In genomic region chr2:96291751-96292150, GRCh38 we compare ENCODE assay signal across 12 cellular contexts. TPM values are rescaled to one million over a fixed set of nuclear protein-coding genes. Genes with fewer than 3 reads are reported as not detected.
DNase-seq lines count a peak whose midpoint lies in the region; ATAC-seq and TF ChIP-seq lines count a peak whose summit lies in the region.
"Had no signal": no experiment of that assay in that cellular context is flagged by ENCODE, and none has a peak within 500 bp of the region (broad histone marks: within the 10 kb centered on the region; RNA-seq: fewer than 3 reads in every experiment).

No MANE protein-coding gene starts in this region.

- DNase-seq in HL-60 (ENCODE audit: low read depth in 1 of 2, low spot score in 1 of 2), result peak; percentile 73 to 76
- DNase-seq in SK-MEL-5 (ENCODE audit: low read depth, low spot score), result peak; percentile 14
- DNase-seq in spleen, result peak; percentile 59
- no peak for DNase-seq in HFFc6
- DNase-seq: BE2C; CD4-positive, alpha-beta memory T cell; DMS79; GOT3; H9 had no signal

- intact Hi-C loops in spleen (cut with DNase I; ENCODE audit: low total_unique reads), result no loop called here

- H3K9me3 ChIP-seq in spleen, result no peaks in the 10 kb centered on the region
- H3K9me3 ChIP-seq: A549, BE2C had no signal

- ATAC-seq in HG03439 (IDR thresholded peaks at IDR 0.05; ENCODE audit: unreplicated experiment), result no peak
- ATAC-seq: A549 had no signal

- WGBS in spleen, 5 donors, result 69 to 97% (median 75%) methylated on average over 4 to 5 of the region's 5 CpGs

- H3K27ac Mint-ChIP-seq in HFFc6, result no peak overlapping the region
- H3K27ac Mint-ChIP-seq: H9 had no signal

- in situ Hi-C loops in SK-MEL-5 (cut with HindIII; ENCODE audit: low pct_unique_long_range_greater_than_20kb, low sequenced_read_pairs), result no loop called here

- peak overlapping the region; percentile 53 for H3K27ac ChIP-seq in HL-60 (replicated peaks)
- H3K27ac ChIP-seq in spleen, result no peak overlapping the region
- H3K27ac ChIP-seq: A549, C4-2B had no signal

- TF ChIP-seq POLR2A in spleen (IDR thresholded peaks at IDR 0.05), result no peak

- TF ChIP-seq CTCF in HL-60 (IDR thresholded peaks at IDR 0.05; ENCODE audit: insufficient read depth, low read length) (no peak), spleen (IDR thresholded peaks at IDR 0.05 in 8 of 11, conservative IDR thresholded peaks at IDR 0.05 in 3 of 11) (no peak), HFFc6 (IDR thresholded peaks at IDR 0.05) (no peak)

- H3K4me3 Mint-ChIP-seq in HFFc6, result no peak overlapping the region
- H3K4me3 Mint-ChIP-seq: H9 had no signal

- no peaks in the 10 kb centered on the region for H3K27me3 Mint-ChIP-seq in HFFc6 (ENCODE audit: insufficient read depth)
- H3K27me3 Mint-ChIP-seq: CD4-positive, alpha-beta memory T cell had no signal

- H3K4me1 ChIP-seq in spleen, result no peaks in the 10 kb centered on the region
- H3K4me1 ChIP-seq: A549, BE2C had no signal

- H3K4me3 ChIP-seq in HL-60 (replicated peaks; ENCODE audit: insufficient read depth, low read length) (no peak overlapping the region), spleen (no peak overlapping the region)
- H3K4me3 ChIP-seq: A549 had no signal

- peaks cover 43% of the 10 kb centered on the region for H3K36me3 Mint-ChIP-seq in HFFc6 (ENCODE audit: low read depth)

- H3K9me3 Mint-ChIP-seq in HFFc6, result no peaks in the 10 kb centered on the region
- H3K9me3 Mint-ChIP-seq: CD4-positive, alpha-beta memory T cell; H9 had no signal

- H3K4me1 Mint-ChIP-seq in HFFc6 (ENCODE audit: low read depth), result no peaks in the 10 kb centered on the region
- H3K4me1 Mint-ChIP-seq: H9 had no signal

- H3K36me3 ChIP-seq in spleen, result peaks cover 34 to 100% (median 100%) of the 10 kb centered on the region in 6 donors

- H3K27me3 ChIP-seq in HL-60 (ENCODE audit: insufficient read depth, poor library complexity, severe bottlenecking), result no peaks in the 10 kb centered on the region
- no peaks in the 10 kb centered on the region for H3K27me3 ChIP-seq in spleen (replicated peaks in 1 of 7)
- H3K27me3 ChIP-seq: BE2C had no signal

RNA-seq across cellular contexts. Expression of gene SNRNP200, which starts 13.6 kb away (rescaled TPM):
- total RNA-seq in SK-MEL-5 (2014; rRNA removed; shearing (Covaris generic)), result 28.0 and 32.8 TPM in 2 replicates
- 116 and 159 TPM in 2 replicates for polyA plus RNA-seq in SK-MEL-5 (2015; cell fraction: cytosol; rRNA removed)
- 196 and 221 TPM in 2 replicates for polyA plus RNA-seq in SK-MEL-5 (2015; cell fraction: nucleus; rRNA removed)
- 100 to 1,000 TPM; 110 to 139 (median 130) TPM for total RNA-seq in spleen
- polyA plus RNA-seq in spleen, result 10 to 100 TPM; 60.5 to 74.4 (median 73.6) TPM
- total RNA-seq in HFFc6 (2021; fragmentation: NEBNext Ultra II Directional; extraction: Animal tissue kit (Norgen Biotek cat#: 25700)), result 100 to 1,000 TPM in 2 of 6 experiments, 10 to 100 TPM in 4; 88.0 to 106 (median 93.3) TPM

RNA-seq across cellular contexts. Expression of gene CIAO1, which starts 25.7 kb away (rescaled TPM):
- total RNA-seq in SK-MEL-5 (2014; rRNA removed; shearing (Covaris generic)), result 88.3 and 102 TPM in 2 replicates
- polyA plus RNA-seq in SK-MEL-5 (2015; cell fraction: cytosol; rRNA removed), result 124 and 125 TPM in 2 replicates
- polyA plus RNA-seq in SK-MEL-5 (2015; cell fraction: nucleus; rRNA removed), result 189 and 201 TPM in 2 replicates
- total RNA-seq in spleen, result 100 to 1,000 TPM in 3 of 7 donors, 10 to 100 TPM in 4; 63.9 to 122 (median 76.7) TPM
- 10 to 100 TPM; 31.3 to 49.1 (median 39.5) TPM for polyA plus RNA-seq in spleen
- total RNA-seq in HFFc6 (2021; fragmentation: NEBNext Ultra II Directional; extraction: Animal tissue kit (Norgen Biotek cat#: 25700)), result 10 to 100 TPM; 54.9 to 71.4 (median 60.4) TPM

RNA-seq across cellular contexts. Expression of gene TMEM127, which starts 26.0 kb away (rescaled TPM):
- 22.2 and 23.0 TPM in 2 replicates for total RNA-seq in SK-MEL-5 (2014; rRNA removed; shearing (Covaris generic))
- 55.2 and 65.3 TPM in 2 replicates for polyA plus RNA-seq in SK-MEL-5 (2015; cell fraction: cytosol; rRNA removed)
- 16.4 and 18.9 TPM in 2 replicates for polyA plus RNA-seq in SK-MEL-5 (2015; cell fraction: nucleus; rRNA removed)
- total RNA-seq in spleen, result 10 to 100 TPM; 61.1 to 83.3 (median 70.0) TPM
- polyA plus RNA-seq in spleen, result 10 to 100 TPM in 1 of 3 donors, 1 to 10 TPM in 2; 7.5 to 17.3 (median 8.4) TPM
- 10 to 100 TPM; 57.6 to 84.6 (median 71.1) TPM for total RNA-seq in HFFc6 (2021; fragmentation: NEBNext Ultra II Directional; extraction: Animal tissue kit (Norgen Biotek cat#: 25700))

RNA-seq across cellular contexts. Expression of gene ITPRIPL1, which starts 33.4 kb away (rescaled TPM):
- 6.7 and 6.9 TPM in 2 replicates for total RNA-seq in SK-MEL-5 (2014; rRNA removed; shearing (Covaris generic))
- polyA plus RNA-seq in SK-MEL-5 (2015; cell fraction: cytosol; rRNA removed), result 6.2 and 8.6 TPM in 2 replicates
- polyA plus RNA-seq in SK-MEL-5 (2015; cell fraction: nucleus; rRNA removed), result 5.1 and 5.6 TPM in 2 replicates
- 1 to 10 TPM; 2.9 to 6.6 (median 4.4) TPM for total RNA-seq in spleen
- polyA plus RNA-seq in spleen, result 1 to 10 TPM in 1 of 3 donors, under 1 TPM in 2; 0.80 to 1.4 (median 0.90) TPM
- total RNA-seq in HFFc6 (2021; fragmentation: NEBNext Ultra II Directional; extraction: Animal tissue kit (Norgen Biotek cat#: 25700)), result 1 to 10 TPM in 2 of 6 experiments, under 1 TPM in 4; 0.55 to 1.2 (median 0.94) TPM
- polyA plus RNA-seq: A549 had no signal

RNA-seq across cellular contexts. Expression of gene NCAPH, which starts 43.8 kb away (rescaled TPM):
- total RNA-seq in SK-MEL-5 (2014; rRNA removed; shearing (Covaris generic)), result 17.5 and 20.6 TPM in 2 replicates
- polyA plus RNA-seq in SK-MEL-5 (2015; cell fraction: cytosol; rRNA removed), result 33.3 and 34.0 TPM in 2 replicates
- 15.1 and 20.4 TPM in 2 replicates for polyA plus RNA-seq in SK-MEL-5 (2015; cell fraction: nucleus; rRNA removed)
- total RNA-seq in spleen, result 1 to 10 TPM; 3.0 to 8.9 (median 5.0) TPM
- polyA plus RNA-seq in spleen, result 1 to 10 TPM in 2 of 3 donors, under 1 TPM in 1; 0.83 to 6.0 (median 4.5) TPM
- 10 to 100 TPM; 10.8 to 25.4 (median 24.0) TPM for total RNA-seq in HFFc6 (2021; fragmentation: NEBNext Ultra II Directional; extraction: Animal tissue kit (Norgen Biotek cat#: 25700))
